1 cellular context compared by ENCODE assay signal in the genomic region with DNA sequence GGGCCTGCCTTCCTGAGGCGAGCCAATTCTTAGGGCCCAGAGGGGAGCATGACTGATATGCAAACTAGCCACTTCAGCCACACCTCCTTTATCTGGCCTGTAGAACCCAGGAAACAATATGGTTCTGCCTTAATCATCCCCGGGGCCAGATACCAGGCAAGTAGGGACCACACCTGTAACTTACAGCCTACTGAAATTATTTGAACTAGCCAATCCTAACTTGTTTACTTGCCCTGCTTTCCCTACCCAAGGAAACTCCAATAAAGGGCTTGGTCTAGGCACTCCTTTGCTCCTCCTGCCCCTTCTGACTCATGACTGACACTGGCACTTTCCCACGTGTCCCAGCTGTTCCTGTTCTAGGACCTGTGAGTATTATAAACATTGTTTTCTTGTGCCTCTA.
TF ChIP-seq lines count a peak whose summit lies in the region.

No MANE protein-coding gene starts in this region.

TF ChIP-seq in SK-N-SH, 30 proteins besides CTCF, POLR2A, EP300 and RAD21 (continued from another document):
- no peak for TF ChIP-seq ZBTB33 (IDR thresholded peaks at IDR 0.05; ENCODE audit: borderline replicate concordance, low read depth)
- TF ChIP-seq FOXJ3 (CRISPR knock-in tag; IDR thresholded peaks at IDR 0.05): no peak
- TF ChIP-seq, protein P1, sequence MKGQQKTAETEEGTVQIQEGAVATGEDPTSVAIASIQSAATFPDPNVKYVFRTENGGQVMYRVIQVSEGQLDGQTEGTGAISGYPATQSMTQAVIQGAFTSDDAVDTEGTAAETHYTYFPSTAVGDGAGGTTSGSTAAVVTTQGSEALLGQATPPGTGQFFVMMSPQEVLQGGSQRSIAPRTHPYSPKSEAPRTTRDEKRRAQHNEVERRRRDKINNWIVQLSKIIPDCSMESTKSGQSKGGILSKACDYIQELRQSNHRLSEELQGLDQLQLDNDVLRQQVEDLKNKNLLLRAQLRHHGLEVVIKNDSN (IDR thresholded peaks at IDR 0.05; ENCODE audit: borderline replicate concordance, low read depth): no peak
- TF ChIP-seq MXI1 (IDR thresholded peaks at IDR 0.05; ENCODE audit: low read depth, low read length): no peak
- TF ChIP-seq POLR2AphosphoS5 (IDR thresholded peaks at IDR 0.05; ENCODE audit: low read depth, low read length): no peak
- TF ChIP-seq JUND (IDR thresholded peaks at IDR 0.05): no peak
- TF ChIP-seq GABPA (IDR thresholded peaks at IDR 0.05; ENCODE audit: low read depth): no peak
- TF ChIP-seq RFX5 (IDR thresholded peaks at IDR 0.05; ENCODE audit: low read length): no peak
TF ChIP-seq in SK-N-SH: peak in this region for 0.
